Comparison of ENCODE assay signal across 8 cellular contexts in the genomic region with DNA sequence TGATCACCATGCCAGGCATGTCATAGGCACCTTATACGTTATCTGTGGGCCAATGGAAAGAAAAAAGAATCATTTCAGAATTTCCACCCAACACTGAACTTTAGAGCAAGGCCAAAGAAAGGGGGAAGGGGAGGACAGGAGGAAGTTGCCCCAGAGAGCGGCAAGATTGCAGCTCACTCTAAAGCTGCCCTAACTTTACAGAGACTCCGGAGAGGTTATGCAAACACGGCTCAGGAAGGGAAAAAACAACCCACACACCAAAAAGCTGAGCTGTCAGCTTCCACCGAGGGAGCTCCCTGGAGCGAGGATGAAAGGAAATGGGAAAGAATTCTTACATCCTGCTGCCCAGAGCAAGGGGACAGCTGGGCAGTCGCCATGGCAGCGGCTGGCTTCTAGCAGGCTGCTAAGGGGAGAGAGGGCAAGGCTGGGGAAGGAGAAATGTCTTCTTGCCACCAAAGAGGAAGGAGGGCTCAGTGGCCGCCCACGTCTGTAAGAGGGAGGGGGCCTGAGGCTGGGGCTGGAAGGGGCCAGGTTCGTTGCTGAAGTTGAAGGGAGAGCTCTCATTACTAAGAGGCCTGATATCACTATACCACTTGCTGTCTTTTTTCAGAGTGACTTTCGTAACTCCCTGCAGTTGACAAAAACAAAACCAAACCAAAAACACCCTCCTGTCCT. TPM values are rescaled to one million over a fixed set of nuclear protein-coding genes. Genes with fewer than 3 reads are reported as not detected.
DNase-seq lines count a peak whose midpoint lies in the region; ATAC-seq, FAIRE-seq and TF ChIP-seq lines count a peak whose summit lies in the region.

No MANE protein-coding gene starts in this region.

- H3K36me3 ChIP-seq in SU-DHL-6 (ENCODE audit: low read length) (no peaks in the 10 kb centered on the region), skeletal muscle satellite cell (ENCODE audit: insufficient read depth, low read length) (peaks cover 5% of the 10 kb centered on the region)

- DNase-seq in GM12891 (ENCODE audit: insufficient read length, low spot score), result no peak
- DNase-seq in brain pericyte (ENCODE audit: low read depth, low spot score), result peak; percentile 87
- peak; percentile 77 for DNase-seq in iPS-NIHi7 (ENCODE audit: extremely low spot score)
- DNase-seq in NCI-H2029 (lab: John Stamatoyannopoulos, UW), result no peak
- DNase-seq in NCI-H1436 (lab: John Stamatoyannopoulos, UW), result no peak

- peaks cover 78% of the 10 kb centered on the region for H3K79me2 ChIP-seq in SU-DHL-6 (ENCODE audit: insufficient read depth, low read length)

- H4K20me1 ChIP-seq in SU-DHL-6 (ENCODE audit: low read depth, low read length), result no peaks in the 10 kb centered on the region

- no peak overlapping the region for H2AFZ ChIP-seq in SU-DHL-6 (ENCODE audit: low read depth, low read length, severe bottlenecking)

- peak; percentile 71 for TF ChIP-seq POLR2A in GM12891 (IDR thresholded peaks at IDR 0.05; ENCODE audit: low read depth, low read length)

- peak; percentile 39 for ATAC-seq in HG02973 (IDR thresholded peaks at IDR 0.05; ENCODE audit: unreplicated experiment)

- peak; percentile 79 for FAIRE-seq in GM12891 (lab: Jason Lieb, UNC)

- TF ChIP-seq CTCF in SU-DHL-6 (IDR thresholded peaks at IDR 0.05; ENCODE audit: insufficient read depth, low read length, poor library complexity, severe bottlenecking), result no peak

- H3K27ac ChIP-seq in SU-DHL-6 (ENCODE audit: low read depth, low read length), result peak overlapping the region; percentile 94

- H3K4me1 ChIP-seq in skeletal muscle satellite cell (ENCODE audit: control insufficient read depth, insufficient read depth, low read length), result peaks cover 51% of the 10 kb centered on the region

- H3F3A ChIP-seq in SU-DHL-6 (ENCODE audit: insufficient read depth), result peaks cover 56% of the 10 kb centered on the region

- H3K4me3 ChIP-seq in SU-DHL-6 (ENCODE audit: insufficient read depth, low read length, poor library complexity, severe bottlenecking), result peak overlapping the region; percentile 28
- peak overlapping the region; percentile 29 for H3K4me3 ChIP-seq in skeletal muscle satellite cell (ENCODE audit: low read length)

- H3K9me3 ChIP-seq in SU-DHL-6 (ENCODE audit: insufficient read depth, low read length), result no peaks in the 10 kb centered on the region
- H3K9me3 ChIP-seq in skeletal muscle satellite cell (replicated peaks; ENCODE audit: low read length), result no peaks in the 10 kb centered on the region

- peak overlapping the region; percentile 69 for H3K4me2 ChIP-seq in SU-DHL-6 (ENCODE audit: low read depth, low read length, poor library complexity, severe bottlenecking)
- H3K4me2 ChIP-seq in skeletal muscle satellite cell (ENCODE audit: low read length), result peak overlapping the region; percentile 72

- peak overlapping the region; percentile 55 for H3K9ac ChIP-seq in SU-DHL-6 (ENCODE audit: low read length)
- peak overlapping the region; percentile 57 for H3K9ac ChIP-seq in skeletal muscle satellite cell (ENCODE audit: low read depth, low read length)

- H3K9me2 ChIP-seq in SU-DHL-6 (replicated peaks; ENCODE audit: insufficient read depth, low read length), result no peaks in the 10 kb centered on the region

- H3K27me3 ChIP-seq in SU-DHL-6 (ENCODE audit: low read length) (no peaks in the 10 kb centered on the region), skeletal muscle satellite cell (ENCODE audit: control insufficient read depth, insufficient read depth, low read length) (no peaks in the 10 kb centered on the region)

TF ChIP-seq in GM12891, 5 proteins besides CTCF, POLR2A, EP300 and RAD21:
- TF ChIP-seq TAF1 (IDR thresholded peaks at IDR 0.05; ENCODE audit: low read depth, low read length), result no peak; the same call in 1 of the 2 replicates
- peak; percentile 67; the same call in 1 of the 2 replicates for TF ChIP-seq POLR2AphosphoS5 (IDR thresholded peaks at IDR 0.05; ENCODE audit: low read depth, low read length)
- TF ChIP-seq SPI1 (IDR thresholded peaks at IDR 0.05; ENCODE audit: low read depth, low read length), result peak; percentile 46; the same call in 1 of the 2 replicates
- TF ChIP-seq PAX5 (IDR thresholded peaks at IDR 0.05; ENCODE audit: insufficient read depth, low read length, severe bottlenecking), result no peak
- peak; percentile 73; the same call in 1 of the 2 replicates for TF ChIP-seq POU2F2 (IDR thresholded peaks at IDR 0.05; ENCODE audit: low read depth, low read length)

RNA-seq across cellular contexts. Expression of a gene that starts 18.2 kb away (rescaled TPM):
- polyA plus RNA-seq in GM12891 (2012; ENCODE audit: low read depth, missing spikeins), result 283 TPM
- 279 and 447 TPM in 2 replicates for total RNA-seq in skeletal muscle satellite cell (2012; rRNA removed)

RNA-seq across cellular contexts. Expression of a gene that starts 48.6 kb away (rescaled TPM):
- polyA plus RNA-seq in GM12891 (2012; ENCODE audit: low read depth, missing spikeins), result 18.6 TPM
- 46.6 and 50.5 TPM in 2 replicates for total RNA-seq in skeletal muscle satellite cell (2012; rRNA removed)

Comparison
In these comparisons a context has a peak if more than half of its experiments do, and no peak if none do; other contexts are left out.
1. DNase-seq: peak in brain pericyte (single experiment) and iPS-NIHi7 (single experiment); none in GM12891 (single experiment), NCI-H2029 (single experiment) and NCI-H1436 (single experiment).